15 cellular contexts compared by ENCODE assay signal in genomic region chr1:197181982-197182381, GRCh38. TPM values are rescaled to one million over a fixed set of nuclear protein-coding genes. Genes with fewer than 3 reads are reported as not detected.
A peak's percentile ranks its signal among the peaks of the same experiment; 100 is the strongest.
DNase-seq lines count a peak whose midpoint lies in the region; ATAC-seq, FAIRE-seq and TF ChIP-seq lines count a peak whose summit lies in the region.
"Had no signal": no experiment of that assay in that cellular context is flagged by ENCODE, and none has a peak within 500 bp of the region (broad histone marks: within the 10 kb centered on the region; RNA-seq: fewer than 3 reads in every experiment).

No MANE protein-coding gene starts in this region.

- no peak overlapping the region for H3K27ac Mint-ChIP-seq in endothelial cell (ENCODE audit: unreplicated experiment)

- H3K9me3 Mint-ChIP-seq in endothelial cell (ENCODE audit: unreplicated experiment), result no peaks in the 10 kb centered on the region

- H3K4me1 Mint-ChIP-seq in endothelial cell (ENCODE audit: unreplicated experiment), result no peaks in the 10 kb centered on the region

- DNase-seq in hypothalamus (lab: John Stamatoyannopoulos, UW) (no peak), endothelial cell (ENCODE audit: low spot score) (no peak), GM12891 (ENCODE audit: insufficient read length, low spot score) (no peak)
- no peak for DNase-seq in activated CD4-positive, alpha-beta T cell treated with anti-CD3 and anti-CD28 coated beads, Interleukin-2, amount 50 U/mL, for 48 hours
- DNase-seq: activated CD4-positive, alpha-beta T cell treated with anti-CD3 and anti-CD28 coated beads for 4 hours; activated effector memory CD4-positive, alpha-beta T cell treated with anti-CD3 and anti-CD28 coated beads, Interleukin-2, amount 50 U/mL, for 16 hours; DND-41; left lung; NCI-H1092; nucleus accumbens; stimulated activated CD4-positive, alpha-beta T cell treated with anti-CD3 and anti-CD28 coated beads, Interleukin-12 subunit alpha, Interleukin-12 subunit beta, amount 100 ng/mL, for 4 hours had no signal

- ATAC-seq in GM18520 (IDR thresholded peaks at IDR 0.05; ENCODE audit: unreplicated experiment), result peak; percentile 46
- ATAC-seq in GM21447 (IDR thresholded peaks at IDR 0.05; ENCODE audit: unreplicated experiment), result peak; percentile 60
- ATAC-seq in HG02981 (IDR thresholded peaks at IDR 0.05; ENCODE audit: unreplicated experiment), result peak; percentile 50
- ATAC-seq in HG03575 (IDR thresholded peaks at IDR 0.05; ENCODE audit: extremely low read depth, insufficient number of reproducible peaks, low FRiP score, unreplicated experiment), result peak; percentile 33

- H3K36me3 Mint-ChIP-seq in endothelial cell (ENCODE audit: low read depth, unreplicated experiment), result peaks cover 24% of the 10 kb centered on the region

- H3K4me3 Mint-ChIP-seq in endothelial cell (ENCODE audit: unreplicated experiment), result no peak overlapping the region

- no peak for TF ChIP-seq POLR2A in GM12891 (IDR thresholded peaks at IDR 0.05; ENCODE audit: low read depth, low read length)

- no peak for TF ChIP-seq CTCF in endothelial cell (IDR thresholded peaks at IDR 0.05; ENCODE audit: unreplicated experiment)

- FAIRE-seq in GM12891 (lab: Jason Lieb, UNC), result no peak

- no peaks in the 10 kb centered on the region for H3K27me3 Mint-ChIP-seq in endothelial cell (ENCODE audit: unreplicated experiment)

TF ChIP-seq in GM12891, 5 proteins besides CTCF, POLR2A, EP300 and RAD21:
- TF ChIP-seq SPI1 (IDR thresholded peaks at IDR 0.05; ENCODE audit: low read depth, low read length) (no peak), POU2F2 (IDR thresholded peaks at IDR 0.05; ENCODE audit: low read depth, low read length) (no peak), PAX5 (IDR thresholded peaks at IDR 0.05; ENCODE audit: insufficient read depth, low read length, severe bottlenecking) (no peak)

RNA-seq across cellular contexts. Expression of gene ZBTB41, which starts 19.1 kb away (rescaled TPM):
- 7.6 TPM for total RNA-seq in endothelial cell (ENCODE audit: unreplicated experiment)
- polyA plus RNA-seq in GM12891 (2012; ENCODE audit: low read depth, missing spikeins), result 0.72 TPM

RNA-seq across cellular contexts. Expression of gene ASPM, which starts 35.5 kb away (rescaled TPM):
- 9.4 TPM for total RNA-seq in endothelial cell (ENCODE audit: unreplicated experiment)
- polyA plus RNA-seq in GM12891 (2012; ENCODE audit: low read depth, missing spikeins), result 8.4 TPM
